8 cellular contexts compared by ENCODE assay signal in genomic region chr2:96321230-96322103, GRCh38. TPM values are rescaled to one million over a fixed set of nuclear protein-coding genes. Genes with fewer than 3 reads are reported as not detected.
DNase-seq lines count a peak whose midpoint lies in the region; ATAC-seq lines count a peak whose summit lies in the region.

No MANE protein-coding gene starts in this region.

- H3K9ac ChIP-seq in duodenal mucosa (ENCODE audit: low read depth in 1 of 2, low read length in 2 of 2), result peak overlapping the region; percentile 46 to 72

- H3K36me3 ChIP-seq in duodenal mucosa (ENCODE audit: control insufficient read depth in 1 of 2, insufficient read depth in 2 of 2, low read length in 2 of 2), result no peaks in the 10 kb centered on the region

- peak overlapping the region; percentile 55 to 82 for H3K4me3 ChIP-seq in duodenal mucosa (ENCODE audit: low read depth in 1 of 2, low read length in 2 of 2)

- ATAC-seq in HG02642 (IDR thresholded peaks at IDR 0.05; ENCODE audit: poor library complexity, unreplicated experiment), result peak; percentile 67

- peaks cover 15 to 22% of the 10 kb centered on the region in 2 donors for H3K4me1 ChIP-seq in duodenal mucosa (ENCODE audit: control insufficient read depth in 1 of 2, insufficient read depth in 2 of 2, low read length in 2 of 2)

- H3K27me3 ChIP-seq in duodenal mucosa (ENCODE audit: control insufficient read depth in 1 of 2, insufficient read depth in 2 of 2, low read length in 2 of 2), result peaks cover 30 to 31% of the 10 kb centered on the region in 2 donors

- H3K27ac ChIP-seq in duodenal mucosa (ENCODE audit: low read depth, low read length), result no peak overlapping the region

- H3K9me3 ChIP-seq in duodenal mucosa (ENCODE audit: control insufficient read depth in 1 of 2, low read length in 2 of 2), result no peaks in the 10 kb centered on the region

- DNase-seq in NCI-H1436 (lab: John Stamatoyannopoulos, UW) (peak; percentile 2), NCI-H1436 treated with DMSO at 0.1 percent for 48 hours (lab: John Stamatoyannopoulos, UW) (no peak), NCI-H1930 (lab: John Stamatoyannopoulos, UW) (peak; percentile 57 to 70), mucosa of gallbladder (ENCODE audit: low spot score) (peak; percentile 33)
- peak; percentile 66 to 85 for DNase-seq in activated CD4-positive, alpha-beta T cell treated with anti-CD3 and anti-CD28 coated beads for 24 hours (ENCODE audit: low read depth in 2 of 2)
- DNase-seq in stimulated activated CD8-positive, alpha-beta memory T cell treated with anti-CD3 and anti-CD28 coated beads, Interleukin-7, amount 100 ng/mL, for 4 hours (ENCODE audit: low read depth in 2 of 2), result peak; percentile 67 to 86

RNA-seq across cellular contexts. Expression of gene ITPRIPL1, which starts 3.6 kb away (rescaled TPM):
- total RNA-seq in mucosa of gallbladder, result 1.5 TPM

RNA-seq across cellular contexts. Expression of gene NCAPH, which starts 14.1 kb away (rescaled TPM):
- total RNA-seq in mucosa of gallbladder, result 1.2 TPM

RNA-seq across cellular contexts. Expression of gene SNRNP200, which starts 16.1 kb away (rescaled TPM):
- 113 TPM for total RNA-seq in mucosa of gallbladder

RNA-seq across cellular contexts. Expression of gene CIAO1, which starts 55.4 kb away (rescaled TPM):
- total RNA-seq in mucosa of gallbladder, result 69.3 TPM

RNA-seq across cellular contexts. Expression of gene TMEM127, which starts 55.7 kb away (rescaled TPM):
- total RNA-seq in mucosa of gallbladder, result 80.3 TPM
